ENCODE assay signal across 11 cellular contexts in genomic region chr21:18244721-18245486, GRCh38. TPM values are rescaled to one million over a fixed set of nuclear protein-coding genes. Genes with fewer than 3 reads are reported as not detected.
A peak's percentile ranks its signal among the peaks of the same experiment; 100 is the strongest.
DNase-seq lines count a peak whose midpoint lies in the region; ATAC-seq, FAIRE-seq and TF ChIP-seq lines count a peak whose summit lies in the region.
"Had no signal": no experiment of that assay in that cellular context is flagged by ENCODE, and none has a peak within 500 bp of the region (broad histone marks: within the 10 kb centered on the region; RNA-seq: fewer than 3 reads in every experiment).

Gene CHODL (plus strand): TSS chr21:18244833. CDS start chr21:18245224, 391 bp downstream.

- POLR2A ChIA-PET in HEK293T (lab: Yijun Ruan, JAX): no interaction called here
- POLR2A ChIA-PET in activated CD4-positive, alpha-beta T cell treated with anti-CD3 and anti-CD28 coated beads, Interleukin-2, amount 10 ng/mL, durations not matched to agents 7 days and 5 days (lab: Charles Lee): no interaction called here
- POLR2A ChIA-PET in naive thymus-derived CD4-positive, alpha-beta T cell (lab: Charles Lee): no interaction called here

- peak; percentile 27 for DNase-seq in HEK293T (ENCODE audit: extremely low spot score)
- peak; percentile 11 for DNase-seq in cerebellum (ENCODE audit: low spot score)
- DNase-seq in kidney: peak; percentile 76
- DNase-seq in NCI-H1436 (lab: John Stamatoyannopoulos, UW): no peak
- DNase-seq in activated CD4-positive, alpha-beta T cell treated with anti-CD3 and anti-CD28 coated beads, Interleukin-2, amount 10 ng/mL, durations not matched to agents 7 days and 5 days: no peak
- no peak for DNase-seq in naive thymus-derived CD4-positive, alpha-beta T cell
- DNase-seq: HCEC 1CT had no signal

- no peaks in the 10 kb centered on the region for H3K9me3 Mint-ChIP-seq in activated CD4-positive, alpha-beta T cell treated with anti-CD3 and anti-CD28 coated beads, Interleukin-2, amount 10 ng/mL, durations not matched to agents 7 days and 5 days
- peaks cover 0 to 16% (median 5%) of the 10 kb centered on the region in 11 donors for H3K9me3 Mint-ChIP-seq in naive thymus-derived CD4-positive, alpha-beta T cell
- H3K9me3 Mint-ChIP-seq: memory B cell had no signal

- H3K4me3 Mint-ChIP-seq in activated CD4-positive, alpha-beta T cell treated with anti-CD3 and anti-CD28 coated beads, Interleukin-2, amount 10 ng/mL, durations not matched to agents 7 days and 5 days: no peak within 1 kb of the TSS
- H3K4me3 Mint-ChIP-seq in naive thymus-derived CD4-positive, alpha-beta T cell: peak within 1 kb of the TSS in 1 of 10 donors; percentile 12
- H3K4me3 Mint-ChIP-seq: memory B cell had no signal

- ATAC-seq in GM18861 (IDR thresholded peaks at IDR 0.05; ENCODE audit: unreplicated experiment): no peak
- no peak for ATAC-seq in naive thymus-derived CD4-positive, alpha-beta T cell

- FAIRE-seq in kidney (lab: Jason Lieb, UNC): no peak

- no peaks in the 10 kb centered on the region for H3K9me3 ChIP-seq in kidney (ENCODE audit: control insufficient read depth in 1 of 2, low read length in 2 of 2)
- no peaks in the 10 kb centered on the region for H3K9me3 ChIP-seq in skeletal muscle satellite cell (replicated peaks; ENCODE audit: low read length)
- no peaks in the 10 kb centered on the region for H3K9me3 ChIP-seq in naive thymus-derived CD4-positive, alpha-beta T cell (ENCODE audit: control insufficient read depth in 2 of 3, low read length in 3 of 3)

- peaks cover 0 to 3% of the 10 kb centered on the region in 2 donors for H3K4me1 ChIP-seq in kidney (ENCODE audit: control insufficient read depth in 1 of 2, insufficient read depth in 1 of 2, low read depth in 1 of 2, low read length in 2 of 2)
- peaks cover 5% of the 10 kb centered on the region for H3K4me1 ChIP-seq in skeletal muscle satellite cell (ENCODE audit: control insufficient read depth, insufficient read depth, low read length)
- H3K4me1 ChIP-seq in naive thymus-derived CD4-positive, alpha-beta T cell (ENCODE audit: control insufficient read depth in 2 of 2, insufficient read depth in 2 of 2, low read length in 2 of 2): no peaks in the 10 kb centered on the region

- peaks cover 25% of the 10 kb centered on the region for H3K27me3 Mint-ChIP-seq in activated CD4-positive, alpha-beta T cell treated with anti-CD3 and anti-CD28 coated beads, Interleukin-2, amount 10 ng/mL, durations not matched to agents 7 days and 5 days
- peaks cover 18 to 34% (median 27%) of the 10 kb centered on the region in 5 donors for H3K27me3 Mint-ChIP-seq in naive thymus-derived CD4-positive, alpha-beta T cell

- H3K4me3 ChIP-seq in kidney (ENCODE audit: low read length in 2 of 2) (peak within 1 kb of the TSS; percentile 48 to 60), skeletal muscle satellite cell (ENCODE audit: low read length) (peak within 1 kb of the TSS; percentile 62)
- H3K4me3 ChIP-seq in naive thymus-derived CD4-positive, alpha-beta T cell (ENCODE audit: low read length): no peak within 1 kb of the TSS

- peak within 1 kb of the TSS; percentile 78 for H3K4me2 ChIP-seq in skeletal muscle satellite cell (ENCODE audit: low read length)

- no peaks in the 10 kb centered on the region for H3K36me3 ChIP-seq in kidney (ENCODE audit: control insufficient read depth in 1 of 2, insufficient read depth in 2 of 2, low read length in 2 of 2)
- H3K36me3 ChIP-seq in skeletal muscle satellite cell (ENCODE audit: insufficient read depth, low read length): no peaks in the 10 kb centered on the region
- H3K36me3 ChIP-seq in naive thymus-derived CD4-positive, alpha-beta T cell (ENCODE audit: control insufficient read depth in 2 of 3, insufficient read depth in 3 of 3, low read length in 3 of 3): no peaks in the 10 kb centered on the region

- H3K27ac ChIP-seq in kidney (ENCODE audit: low read depth in 2 of 2, low read length in 2 of 2): no peak within 1 kb of the TSS
- H3K27ac ChIP-seq in naive thymus-derived CD4-positive, alpha-beta T cell (ENCODE audit: low read depth, low read length): no peak within 1 kb of the TSS

- no peaks in the 10 kb centered on the region for H3K36me3 Mint-ChIP-seq in activated CD4-positive, alpha-beta T cell treated with anti-CD3 and anti-CD28 coated beads, Interleukin-2, amount 10 ng/mL, durations not matched to agents 7 days and 5 days (ENCODE audit: low read depth)
- H3K36me3 Mint-ChIP-seq in naive thymus-derived CD4-positive, alpha-beta T cell: peaks cover 0 to 4% (median 0%) of the 10 kb centered on the region in 5 donors
- H3K36me3 Mint-ChIP-seq: memory B cell had no signal

- H3K27ac Mint-ChIP-seq in activated CD4-positive, alpha-beta T cell treated with anti-CD3 and anti-CD28 coated beads, Interleukin-2, amount 10 ng/mL, durations not matched to agents 7 days and 5 days: no peak within 1 kb of the TSS
- no peak within 1 kb of the TSS for H3K27ac Mint-ChIP-seq in naive thymus-derived CD4-positive, alpha-beta T cell
- H3K27ac Mint-ChIP-seq: memory B cell had no signal

- CTCF ChIA-PET in HEK293T (lab: Yijun Ruan, JAX): no interaction called here
- CTCF ChIA-PET in activated CD4-positive, alpha-beta T cell treated with anti-CD3 and anti-CD28 coated beads, Interleukin-2, amount 10 ng/mL, durations not matched to agents 7 days and 5 days (lab: Charles Lee): no interaction called here
- CTCF ChIA-PET in naive thymus-derived CD4-positive, alpha-beta T cell (lab: Charles Lee): no interaction called here

- intact Hi-C loops in kidney (cut with DNase I): no loop called here
- intact Hi-C loops in naive thymus-derived CD4-positive, alpha-beta T cell (cut with micrococcal nuclease): no loop called here

- H3K4me1 Mint-ChIP-seq in activated CD4-positive, alpha-beta T cell treated with anti-CD3 and anti-CD28 coated beads, Interleukin-2, amount 10 ng/mL, durations not matched to agents 7 days and 5 days: no peaks in the 10 kb centered on the region
- H3K4me1 Mint-ChIP-seq in naive thymus-derived CD4-positive, alpha-beta T cell: peaks cover 0 to 5% (median 0%) of the 10 kb centered on the region in 7 donors
- H3K4me1 Mint-ChIP-seq: memory B cell had no signal

- H3K27me3 ChIP-seq in skeletal muscle satellite cell (ENCODE audit: control insufficient read depth, insufficient read depth, low read length): peaks cover 35% of the 10 kb centered on the region
- no peaks in the 10 kb centered on the region for H3K27me3 ChIP-seq in naive thymus-derived CD4-positive, alpha-beta T cell (ENCODE audit: control insufficient read depth in 2 of 2, insufficient read depth in 2 of 2, low read length in 2 of 2)

- TF ChIP-seq CTCF in kidney (IDR thresholded peaks at IDR 0.05; ENCODE audit: borderline replicate concordance, extremely low read depth, insufficient read depth): no peak

- H3K9ac ChIP-seq in kidney (ENCODE audit: low read length in 2 of 2) (no peak within 1 kb of the TSS), skeletal muscle satellite cell (ENCODE audit: low read depth, low read length) (no peak within 1 kb of the TSS)

TF ChIP-seq in HEK293T, 16 proteins besides CTCF, POLR2A, EP300 and RAD21:
- no peak for TF ChIP-seq FOXM1 (IDR thresholded peaks at IDR 0.05; ENCODE audit: borderline replicate concordance)

RNA-seq across cellular contexts. Expression of gene CHODL, which starts in this region (rescaled TPM):
- total RNA-seq in cerebellum (20.8 TPM), kidney (2.0 TPM)
- polyA plus RNA-seq in kidney (ENCODE audit: insufficient read depth, low read depth, low replicate concordance): 1.8 TPM
- total RNA-seq in skeletal muscle satellite cell (2012; rRNA removed): not detected in 2 replicates
- under 1 TPM; 0.15 to 0.22 TPM for total RNA-seq in activated CD4-positive, alpha-beta T cell treated with anti-CD3 and anti-CD28 coated beads, Interleukin-2, amount 10 ng/mL, durations not matched to agents 7 days and 5 days
- total RNA-seq in naive thymus-derived CD4-positive, alpha-beta T cell: under 1 TPM in 1 of 5 experiments, not detected in 4; 0.19 TPM
- polyA plus RNA-seq in naive thymus-derived CD4-positive, alpha-beta T cell: under 1 TPM; 0.09 to 0.25 TPM
- total RNA-seq: T-helper 2 cell treated with Interferon-gamma antibody and Interleukin-4, amounts not matched to agents 100 ng/mL and 5 ng/mL, for 36 hours had no signal

Comparison
In these comparisons a context has a peak if more than half of its experiments do, and no peak if none do; other contexts are left out.
1. DNase-seq: peak in HEK293T (single experiment), cerebellum (single experiment) and kidney (single experiment); none in NCI-H1436 (single experiment), activated CD4-positive, alpha-beta T cell treated with anti-CD3 and anti-CD28 coated beads, Interleukin-2, amount 10 ng/mL, durations not matched to agents 7 days and 5 days (single experiment) and naive thymus-derived CD4-positive, alpha-beta T cell (0 of 9).